In genomic region chr5:1997640-1998347, GRCh38 we compare ENCODE assay signal across 19 cellular contexts.
"Had no signal": no experiment of that assay in that cellular context is flagged by ENCODE, and none has a peak within 500 bp of the region (broad histone marks: within the 10 kb centered on the region; RNA-seq: fewer than 3 reads in every experiment).

No MANE protein-coding gene starts in this region.

- H3K36me3 ChIP-seq: ascending aorta, gastrocnemius medialis, heart right ventricle, ovary, thoracic aorta, upper lobe of right lung had no signal

- H3K4me1 ChIP-seq: ascending aorta, gastrocnemius medialis, heart right ventricle, upper lobe of right lung had no signal

- H3K27me3 ChIP-seq: ascending aorta, gastrocnemius medialis, ovary, upper lobe of right lung had no signal

- H3K27ac ChIP-seq: ascending aorta, dorsolateral prefrontal cortex, gastrocnemius medialis, heart right ventricle, ovary, thoracic aorta, upper lobe of right lung, VCaP had no signal

- H3K9me3 ChIP-seq: ascending aorta, ovary, thoracic aorta had no signal

- FAIRE-seq: islet of Langerhans had no signal

- DNase-seq: activated CD4-positive, alpha-beta memory T cell treated with anti-CD3 and anti-CD28 coated beads for 36 hours; activated CD4-positive, alpha-beta T cell treated with anti-CD3 and anti-CD28 coated beads for 1 hour; activated CD8-positive, alpha-beta memory T cell treated with anti-CD3 and anti-CD28 coated beads, Interleukin-2, amount 10 ng/mL, durations not matched to agents 7 days and 5 days; activated naive CD4-positive, alpha-beta T cell treated with anti-CD3 and anti-CD28 coated beads for 36 hours; activated T-cell treated with anti-CD3 and anti-CD28 coated beads, Interleukin-2, amount 50 U/mL, for 1 hour; dorsolateral prefrontal cortex; erythroblast; gastrocnemius medialis; heart right ventricle; left colon; midbrain; ovary; stimulated activated naive CD8-positive, alpha-beta T cell treated with anti-CD3 and anti-CD28 coated beads, Interleukin-15, amount 100 ng/mL, for 72 hours; upper lobe of right lung had no signal

- ATAC-seq: activated CD8-positive, alpha-beta memory T cell treated with anti-CD3 and anti-CD28 coated beads, Interleukin-2, amount 10 ng/mL, durations not matched to agents 7 days and 5 days; gastrocnemius medialis; heart right ventricle; left colon; sciatic nerve; stimulated activated naive CD8-positive, alpha-beta T cell treated with anti-CD3 and anti-CD28 coated beads, Interleukin-15, amount 100 ng/mL, for 72 hours; upper lobe of right lung had no signal

- H3K4me3 ChIP-seq: ascending aorta, dorsolateral prefrontal cortex, gastrocnemius medialis, heart right ventricle, ovary, thoracic aorta, upper lobe of right lung had no signal
